ENCODE assay signal across 18 cellular contexts in genomic region chr4:169207436-169208089, GRCh38.
"Had no signal": no experiment of that assay in that cellular context is flagged by ENCODE, and none has a peak within 500 bp of the region (broad histone marks: within the 10 kb centered on the region; RNA-seq: fewer than 3 reads in every experiment).

No MANE protein-coding gene starts in this region.

- H3K27ac ChIP-seq: cardiac muscle cell, esophagus squamous epithelium, lower lobe of right lung, neutrophil, right atrium auricular region, suprapubic skin had no signal

- H3K36me3 ChIP-seq: cardiac muscle cell, esophagus squamous epithelium, lower lobe of right lung, neutrophil, right atrium auricular region, suprapubic skin had no signal

- DNase-seq: activated CD4-positive, alpha-beta T cell treated with anti-CD3 and anti-CD28 coated beads for 48 hours; activated gamma-delta T cell treated with Interleukin-2 at 50 U/mL for 16 hours; aorta; esophagus squamous epithelium; foreskin melanocyte; left colon; lower lobe of right lung; midbrain; stimulated activated CD4-positive, alpha-beta T cell treated with anti-CD3 and anti-CD28 coated beads, Interleukin-15, amount 100 ng/mL, for 24 hours; stimulated activated CD4-positive, alpha-beta T cell treated with anti-CD3 and anti-CD28 coated beads, Interleukin-4, amount 100 ng/mL, for 1 hour had no signal

- H3K9me3 ChIP-seq: esophagus squamous epithelium, lower lobe of right lung, neutrophil, right atrium auricular region, suprapubic skin had no signal

- H3K36me3 Mint-ChIP-seq: activated naive CD8-positive, alpha-beta T cell had no signal

- H3K27me3 ChIP-seq: cardiac muscle cell, esophagus squamous epithelium, neutrophil, right atrium auricular region, suprapubic skin had no signal

- ATAC-seq: left colon, lower lobe of right lung had no signal

- H3K27ac Mint-ChIP-seq: activated naive CD8-positive, alpha-beta T cell; stimulated activated naive CD8-positive, alpha-beta T cell treated with anti-CD3 and anti-CD28 coated beads, Interleukin-15, Interleukin-2, amounts not matched to agents 100 ng/mL and 50 ng/mL, for 24 hours; T-helper 1 cell treated with Interleukin-12 subunit alpha and Interleukin-12 subunit beta and Interleukin-4 antibody, amounts not matched to agents 30 μg/mL and 1 μg/mL, for 36 hours had no signal

- H3K4me3 ChIP-seq: cardiac muscle cell, esophagus squamous epithelium, lower lobe of right lung, right atrium auricular region, suprapubic skin had no signal

- H3K4me3 Mint-ChIP-seq: activated naive CD8-positive, alpha-beta T cell; stimulated activated naive CD8-positive, alpha-beta T cell treated with anti-CD3 and anti-CD28 coated beads, Interleukin-15, Interleukin-2, amounts not matched to agents 100 ng/mL and 50 ng/mL, for 24 hours; T-helper 1 cell treated with Interleukin-12 subunit alpha and Interleukin-12 subunit beta and Interleukin-4 antibody, amounts not matched to agents 30 μg/mL and 1 μg/mL, for 36 hours had no signal

- H3K9me3 Mint-ChIP-seq: stimulated activated naive CD8-positive, alpha-beta T cell treated with anti-CD3 and anti-CD28 coated beads, Interleukin-15, Interleukin-2, amounts not matched to agents 100 ng/mL and 50 ng/mL, for 24 hours; T-helper 1 cell treated with Interleukin-12 subunit alpha and Interleukin-12 subunit beta and Interleukin-4 antibody, amounts not matched to agents 30 μg/mL and 1 μg/mL, for 36 hours had no signal

- H3K27me3 Mint-ChIP-seq: type B pancreatic cell had no signal
